1 cellular context compared by ENCODE assay signal in the genomic region with DNA sequence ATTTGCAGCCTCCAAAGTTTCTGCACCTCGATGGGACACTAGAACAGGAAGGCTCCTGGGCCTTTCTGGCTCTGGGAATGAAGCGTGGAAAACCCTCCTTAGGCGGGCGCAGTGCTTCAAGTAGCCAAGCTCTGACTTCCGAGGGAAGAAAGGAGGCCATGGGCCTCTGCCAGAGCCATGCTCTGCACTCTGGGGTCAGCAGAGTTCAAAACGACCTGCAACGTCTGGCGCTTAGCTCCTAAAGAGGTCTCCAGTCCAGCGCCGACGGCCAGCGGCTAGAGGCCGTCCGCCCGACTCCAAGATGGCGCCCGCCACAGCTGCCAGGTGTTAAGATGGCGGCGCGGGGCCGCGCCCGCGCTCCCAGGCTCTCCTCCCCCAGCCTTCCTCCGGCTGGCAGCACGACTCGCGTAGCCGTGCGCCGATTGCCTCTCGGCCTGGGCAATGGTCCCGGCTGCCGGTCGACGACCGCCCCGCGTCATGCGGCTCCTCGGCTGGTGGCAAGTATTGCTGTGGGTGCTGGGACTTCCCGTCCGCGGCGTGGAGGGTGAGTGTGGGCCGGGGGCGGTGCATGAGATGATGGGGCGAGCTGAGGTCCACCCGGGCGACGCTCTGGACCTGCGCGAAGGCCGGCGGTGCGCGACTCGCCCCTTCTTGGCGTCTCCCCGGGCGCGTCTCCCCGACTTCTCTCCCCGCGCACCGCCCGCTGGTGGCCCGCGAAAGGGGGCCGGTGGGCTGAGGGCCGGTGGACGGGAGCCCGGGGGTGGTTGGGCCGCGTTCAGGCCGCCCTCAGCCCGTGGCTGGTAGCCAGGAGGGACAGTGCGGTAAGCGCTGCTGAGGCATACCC.
TF ChIP-seq lines count a peak whose summit lies in the region.

A gene with protein sequence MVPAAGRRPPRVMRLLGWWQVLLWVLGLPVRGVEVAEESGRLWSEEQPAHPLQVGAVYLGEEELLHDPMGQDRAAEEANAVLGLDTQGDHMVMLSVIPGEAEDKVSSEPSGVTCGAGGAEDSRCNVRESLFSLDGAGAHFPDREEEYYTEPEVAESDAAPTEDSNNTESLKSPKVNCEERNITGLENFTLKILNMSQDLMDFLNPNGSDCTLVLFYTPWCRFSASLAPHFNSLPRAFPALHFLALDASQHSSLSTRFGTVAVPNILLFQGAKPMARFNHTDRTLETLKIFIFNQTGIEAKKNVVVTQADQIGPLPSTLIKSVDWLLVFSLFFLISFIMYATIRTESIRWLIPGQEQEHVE (plus strand): TSS at position 385 of the 844 bp plus-strand sequence. CDS start 57 bp downstream, at position 442.

TF ChIP-seq in WTC11, 78 proteins besides CTCF, POLR2A, EP300 and RAD21 (continued from another document):
- peak; percentile 41; the same call in 1 of the 2 replicates for TF ChIP-seq E2F4 (CRISPR knock-in tag; IDR thresholded peaks at IDR 0.05; ENCODE audit: borderline replicate concordance, low read depth)
- TF ChIP-seq ESRRA (CRISPR knock-in tag; IDR thresholded peaks at IDR 0.05; ENCODE audit: borderline replicate concordance): peak; percentile 37; the same call in 1 of the 2 replicates
- TF ChIP-seq GABPB1 (CRISPR knock-in tag; IDR thresholded peaks at IDR 0.05): peak; percentile 67; the same call in 1 of the 2 replicates
- 0 out of 2 replicates have a peak, but pooled peaks have one; percentile 17 for TF ChIP-seq NFYB (CRISPR knock-in tag; conservative IDR thresholded peaks at IDR 0.05; ENCODE audit: low read depth)
- no peak for TF ChIP-seq NR2C2 (CRISPR knock-in tag; IDR thresholded peaks at IDR 0.05)
- TF ChIP-seq CBFB (CRISPR knock-in tag; IDR thresholded peaks at IDR 0.05; ENCODE audit: low read depth): peak; percentile 72; the same call in 1 of the 2 replicates
- TF ChIP-seq, protein P1, sequence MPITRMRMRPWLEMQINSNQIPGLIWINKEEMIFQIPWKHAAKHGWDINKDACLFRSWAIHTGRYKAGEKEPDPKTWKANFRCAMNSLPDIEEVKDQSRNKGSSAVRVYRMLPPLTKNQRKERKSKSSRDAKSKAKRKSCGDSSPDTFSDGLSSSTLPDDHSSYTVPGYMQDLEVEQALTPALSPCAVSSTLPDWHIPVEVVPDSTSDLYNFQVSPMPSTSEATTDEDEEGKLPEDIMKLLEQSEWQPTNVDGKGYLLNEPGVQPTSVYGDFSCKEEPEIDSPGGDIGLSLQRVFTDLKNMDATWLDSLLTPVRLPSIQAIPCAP (CRISPR knock-in tag; IDR thresholded peaks at IDR 0.05): peak; percentile 67; the same call in 1 of the 2 replicates
- TF ChIP-seq EMX1 (CRISPR knock-in tag; IDR thresholded peaks at IDR 0.05): no peak
- TF ChIP-seq, protein P2, sequence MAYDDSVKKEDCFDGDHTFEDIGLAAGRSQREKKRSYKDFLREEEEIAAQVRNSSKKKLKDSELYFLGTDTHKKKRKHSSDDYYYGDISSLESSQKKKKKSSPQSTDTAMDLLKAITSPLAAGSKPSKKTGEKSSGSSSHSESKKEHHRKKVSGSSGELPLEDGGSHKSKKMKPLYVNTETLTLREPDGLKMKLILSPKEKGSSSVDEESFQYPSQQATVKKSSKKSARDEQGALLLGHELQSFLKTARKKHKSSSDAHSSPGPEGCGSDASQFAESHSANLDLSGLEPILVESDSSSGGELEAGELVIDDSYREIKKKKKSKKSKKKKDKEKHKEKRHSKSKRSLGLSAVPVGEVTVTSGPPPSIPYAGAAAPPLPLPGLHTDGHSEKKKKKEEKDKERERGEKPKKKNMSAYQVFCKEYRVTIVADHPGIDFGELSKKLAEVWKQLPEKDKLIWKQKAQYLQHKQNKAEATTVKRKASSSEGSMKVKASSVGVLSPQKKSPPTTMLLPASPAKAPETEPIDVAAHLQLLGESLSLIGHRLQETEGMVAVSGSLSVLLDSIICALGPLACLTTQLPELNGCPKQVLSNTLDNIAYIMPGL (CRISPR knock-in tag; IDR thresholded peaks at IDR 0.05): peak; percentile 72; the same call in 1 of the 2 replicates
- peak; percentile 69 for TF ChIP-seq MYBL2 (CRISPR knock-in tag; IDR thresholded peaks at IDR 0.05)
- TF ChIP-seq SP1 (CRISPR knock-in tag; conservative IDR thresholded peaks at IDR 0.05): peak; percentile 74; the same call in 1 of the 2 replicates
- TF ChIP-seq ATF2 (CRISPR knock-in tag; IDR thresholded peaks at IDR 0.05; ENCODE audit: borderline replicate concordance, low read depth): no peak
- TF ChIP-seq NR1H2 (CRISPR knock-in tag; IDR thresholded peaks at IDR 0.05): no peak
- peak; percentile 61; the same call in 1 of the 2 replicates for TF ChIP-seq ZBTB21 (CRISPR knock-in tag; IDR thresholded peaks at IDR 0.05; ENCODE audit: borderline replicate concordance)
- TF ChIP-seq ZNF138 (CRISPR knock-in tag; conservative IDR thresholded peaks at IDR 0.05): peak; percentile 77; the same call in 1 of the 2 replicates
- TF ChIP-seq, protein P3, sequence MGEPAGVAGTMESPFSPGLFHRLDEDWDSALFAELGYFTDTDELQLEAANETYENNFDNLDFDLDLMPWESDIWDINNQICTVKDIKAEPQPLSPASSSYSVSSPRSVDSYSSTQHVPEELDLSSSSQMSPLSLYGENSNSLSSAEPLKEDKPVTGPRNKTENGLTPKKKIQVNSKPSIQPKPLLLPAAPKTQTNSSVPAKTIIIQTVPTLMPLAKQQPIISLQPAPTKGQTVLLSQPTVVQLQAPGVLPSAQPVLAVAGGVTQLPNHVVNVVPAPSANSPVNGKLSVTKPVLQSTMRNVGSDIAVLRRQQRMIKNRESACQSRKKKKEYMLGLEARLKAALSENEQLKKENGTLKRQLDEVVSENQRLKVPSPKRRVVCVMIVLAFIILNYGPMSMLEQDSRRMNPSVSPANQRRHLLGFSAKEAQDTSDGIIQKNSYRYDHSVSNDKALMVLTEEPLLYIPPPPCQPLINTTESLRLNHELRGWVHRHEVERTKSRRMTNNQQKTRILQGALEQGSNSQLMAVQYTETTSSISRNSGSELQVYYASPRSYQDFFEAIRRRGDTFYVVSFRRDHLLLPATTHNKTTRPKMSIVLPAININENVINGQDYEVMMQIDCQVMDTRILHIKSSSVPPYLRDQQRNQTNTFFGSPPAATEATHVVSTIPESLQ (CRISPR knock-in tag; IDR thresholded peaks at IDR 0.05): no peak
- no peak for TF ChIP-seq SMAD4 (CRISPR knock-in tag; IDR thresholded peaks at IDR 0.05)
- TF ChIP-seq ZNF121 (CRISPR knock-in tag; IDR thresholded peaks at IDR 0.05): no peak
- TF ChIP-seq ZNF232 (CRISPR knock-in tag; IDR thresholded peaks at IDR 0.05): peak; percentile 93
- TF ChIP-seq ZNF263 (CRISPR knock-in tag; IDR thresholded peaks at IDR 0.05; ENCODE audit: low read depth): no peak
- TF ChIP-seq NR3C1 (CRISPR knock-in tag; conservative IDR thresholded peaks at IDR 0.05; ENCODE audit: low read depth): peak; percentile 89; the same call in 1 of the 2 replicates
- TF ChIP-seq, protein P4, sequence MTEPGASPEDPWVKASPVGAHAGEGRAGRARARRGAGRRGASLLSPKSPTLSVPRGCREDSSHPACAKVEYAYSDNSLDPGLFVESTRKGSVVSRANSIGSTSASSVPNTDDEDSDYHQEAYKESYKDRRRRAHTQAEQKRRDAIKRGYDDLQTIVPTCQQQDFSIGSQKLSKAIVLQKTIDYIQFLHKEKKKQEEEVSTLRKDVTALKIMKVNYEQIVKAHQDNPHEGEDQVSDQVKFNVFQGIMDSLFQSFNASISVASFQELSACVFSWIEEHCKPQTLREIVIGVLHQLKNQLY (CRISPR knock-in tag; IDR thresholded peaks at IDR 0.05): peak; percentile 82; the same call in 1 of the 2 replicates
